ENCODE assay signal across 15 cellular contexts in the genomic region with DNA sequence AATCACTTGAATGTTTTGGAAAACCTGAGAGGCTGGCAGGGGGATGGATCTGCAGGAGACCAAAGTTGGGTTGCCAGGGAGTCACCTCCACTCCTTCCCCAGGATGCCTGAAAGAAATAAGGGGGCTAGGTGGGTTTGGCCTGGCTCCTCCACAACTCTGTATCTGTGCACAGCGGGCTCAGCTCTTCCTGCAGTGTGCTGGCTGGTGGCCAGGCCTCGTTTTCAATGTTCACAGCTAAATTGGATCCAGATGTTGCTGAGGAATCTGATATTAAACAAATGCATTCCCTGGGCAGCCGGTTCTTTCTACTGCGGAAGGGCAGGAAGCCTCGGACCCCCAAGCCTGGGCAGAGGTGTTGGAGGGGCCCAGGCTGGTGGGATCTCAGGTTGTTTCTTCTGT.
A peak's percentile ranks its signal among the peaks of the same experiment; 100 is the strongest.
DNase-seq lines count a peak whose midpoint lies in the region; ATAC-seq and TF ChIP-seq lines count a peak whose summit lies in the region.
"Had no signal": no experiment of that assay in that cellular context is flagged by ENCODE, and none has a peak within 500 bp of the region (broad histone marks: within the 10 kb centered on the region; RNA-seq: fewer than 3 reads in every experiment).

No MANE protein-coding gene starts in this region.

- no peak overlapping the region for H3K4me3 Mint-ChIP-seq in GM23338
- H3K4me3 Mint-ChIP-seq: dendritic cell treated with granulocyte-macrophage colony-stimulating factor and Interleukin-4, amounts not matched to agents 40 ng/mL and 50 ng/mL, for 4 days; memory B cell had no signal

- no peaks in the 10 kb centered on the region for H4K20me1 ChIP-seq in GM23338 (replicated peaks; ENCODE audit: insufficient read depth)

- no peaks in the 10 kb centered on the region for H3K36me3 ChIP-seq in GM23338 (ENCODE audit: insufficient read depth)

- no peak for ATAC-seq in GM23338
- ATAC-seq in HG02885 (IDR thresholded peaks at IDR 0.05; ENCODE audit: poor library complexity, unreplicated experiment), result no peak
- ATAC-seq: A549 had no signal

- no peaks in the 10 kb centered on the region for H3K9me2 ChIP-seq in GM23338 (ENCODE audit: insufficient read depth)

- H3K4me1 Mint-ChIP-seq in GM23338, result peaks cover 6% of the 10 kb centered on the region; the same call in 2 of the 3 replicates
- H3K4me1 Mint-ChIP-seq: memory B cell had no signal

- H3K27ac Mint-ChIP-seq in GM23338, result no peak overlapping the region
- H3K27ac Mint-ChIP-seq: dendritic cell treated with granulocyte-macrophage colony-stimulating factor and Interleukin-4, amounts not matched to agents 40 ng/mL and 50 ng/mL, for 4 days; memory B cell had no signal

- H3K79me2 ChIP-seq in GM23338 (replicated peaks; ENCODE audit: insufficient read depth), result no peaks in the 10 kb centered on the region

- no peak overlapping the region for H2AFZ ChIP-seq in GM23338

- peaks cover 2% of the 10 kb centered on the region; the same call in 1 of the 3 replicates for H3K36me3 Mint-ChIP-seq in GM23338 (ENCODE audit: low read depth)

- TF ChIP-seq CTCF in GM23338 (conservative IDR thresholded peaks at IDR 0.05; ENCODE audit: low read depth in 2 of 2), result no peak
- no peak for TF ChIP-seq CTCF in GM10266 (IDR thresholded peaks at IDR 0.05; ENCODE audit: control insufficient read depth, insufficient read depth, low read depth, missing control alignments)

- DNase-seq in AG08395 (ENCODE audit: low spot score), result peak; percentile 85
- DNase-seq in NCI-H2171 (lab: John Stamatoyannopoulos, UW), result peak; percentile 5
- peak; percentile 88 for DNase-seq in fibroblast of gingiva (ENCODE audit: low read depth)
- peak; percentile 37 for DNase-seq in myocyte (ENCODE audit: low read depth)
- no peak for DNase-seq in GM23338 (ENCODE audit: low spot score)
- no peak for DNase-seq in GM10266 (ENCODE audit: extremely low spot score)
- DNase-seq in SKM-1 treated with dmso at 0.1 percent for 144 hours (lab: John Stamatoyannopoulos, UW; ENCODE audit: unreplicated experiment), result no peak
- DNase-seq: activated CD4-positive, alpha-beta T cell treated with anti-CD3 and anti-CD28 coated beads, Interleukin-2, amount 50 U/mL, for 48 hours; DND-41; MV-4-11; NCI-H524 treated with DMSO at 0.1 percent for 48 hours had no signal

- H3K27me3 ChIP-seq in GM23338 (ENCODE audit: insufficient read depth), result no peaks in the 10 kb centered on the region

- no peak overlapping the region for H3K27ac ChIP-seq in GM23338 (ENCODE audit: low read depth)
- H3K27ac ChIP-seq: A549 had no signal

- H3F3A ChIP-seq in GM23338 (replicated peaks; ENCODE audit: low read depth), result no peaks in the 10 kb centered on the region

- no peaks in the 10 kb centered on the region for H3K4me1 ChIP-seq in GM23338 (ENCODE audit: insufficient read depth)

- H3K9me3 Mint-ChIP-seq in GM23338, result peaks cover 13% of the 10 kb centered on the region; the same call in 2 of the 3 replicates
- H3K9me3 Mint-ChIP-seq: dendritic cell treated with granulocyte-macrophage colony-stimulating factor and Interleukin-4, amounts not matched to agents 40 ng/mL and 50 ng/mL, for 4 days had no signal

- no peak overlapping the region for H3K4me2 ChIP-seq in GM23338
- H3K4me2 ChIP-seq: A549 had no signal

- H3K27me3 Mint-ChIP-seq in GM23338 (ENCODE audit: insufficient read depth, low read depth, poor library complexity), result no peaks in the 10 kb centered on the region
- H3K27me3 Mint-ChIP-seq: memory B cell had no signal

- no peak overlapping the region for H3K4me3 ChIP-seq in GM23338
- H3K4me3 ChIP-seq: A549 had no signal

TF ChIP-seq in GM23338, 12 proteins besides CTCF, POLR2A, EP300 and RAD21:
- TF ChIP-seq STAT1 (IDR thresholded peaks at IDR 0.05; ENCODE audit: unreplicated experiment), result no peak
- no peak for TF ChIP-seq REST (IDR thresholded peaks at IDR 0.05; ENCODE audit: unreplicated experiment)
- no peak for TF ChIP-seq ZNF331 (CRISPR knock-in tag; IDR thresholded peaks at IDR 0.05; ENCODE audit: low read depth)
- no peak for TF ChIP-seq EZH2phosphoT487 (IDR thresholded peaks at IDR 0.05; ENCODE audit: unreplicated experiment)
- TF ChIP-seq ZNF462 (CRISPR knock-in tag; IDR thresholded peaks at IDR 0.05), result no peak
- TF ChIP-seq ZNF114 (CRISPR knock-in tag; IDR thresholded peaks at IDR 0.05), result no peak
- no peak for TF ChIP-seq JUNB (IDR thresholded peaks at IDR 0.05; ENCODE audit: unreplicated experiment)

Comparison
In these comparisons a context has a peak if more than half of its experiments do, and no peak if none do; other contexts are left out.
1. DNase-seq: peak in AG08395 (single experiment), NCI-H2171 (single experiment), fibroblast of gingiva (single experiment) and myocyte (single experiment); none in GM23338 (single experiment), GM10266 (single experiment) and SKM-1 treated with dmso at 0.1 percent for 144 hours (single experiment).